12 cellular contexts compared by ENCODE assay signal in the genomic region with DNA sequence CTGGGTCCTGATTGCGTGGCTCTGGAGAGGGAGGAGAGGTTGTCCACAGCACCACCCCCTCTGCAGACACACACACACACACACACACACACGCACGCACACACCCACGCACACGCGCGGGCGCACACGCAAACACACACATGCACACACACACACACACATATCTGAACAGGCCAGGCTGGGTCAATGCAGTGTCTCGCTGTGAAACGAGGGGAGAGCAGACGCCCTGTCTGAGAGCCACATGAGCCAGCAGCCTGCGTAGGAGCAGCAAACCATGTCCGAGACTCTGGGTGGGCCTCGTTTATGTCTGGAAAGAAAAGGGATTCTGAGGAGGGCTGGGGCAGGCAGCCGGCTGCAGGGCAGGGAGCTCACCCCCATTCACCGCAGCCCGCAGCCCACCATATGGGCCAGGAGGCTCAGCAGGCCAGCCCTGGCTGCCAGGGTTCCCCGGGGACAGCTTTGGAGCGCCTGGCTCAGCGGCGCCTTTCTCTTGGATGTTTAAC.
DNase-seq lines count a peak whose midpoint lies in the region; ATAC-seq, FAIRE-seq and TF ChIP-seq lines count a peak whose summit lies in the region.
"Had no signal": no experiment of that assay in that cellular context is flagged by ENCODE, and none has a peak within 500 bp of the region (broad histone marks: within the 10 kb centered on the region; RNA-seq: fewer than 3 reads in every experiment).

No MANE protein-coding gene starts in this region.

- no peaks in the 10 kb centered on the region for H3K79me1 ChIP-seq in H1 (ENCODE audit: low read depth, low read length)

- H3K36me3 ChIP-seq in H1 (ENCODE audit: control insufficient read depth in 2 of 4, insufficient read depth in 4 of 4, low read length in 3 of 4) (no peaks in the 10 kb centered on the region), aorta (ENCODE audit: control insufficient read depth in 1 of 2, insufficient read depth in 2 of 2, low read length in 1 of 2) (no peaks in the 10 kb centered on the region)

- H3K18ac ChIP-seq in H1 (ENCODE audit: extremely low read depth, low read length) = no peak overlapping the region

- in situ Hi-C loops in ACHN (cut with HindIII; ENCODE audit: low pct_ligation_motif_present, low pct_unique_long_range_greater_than_20kb, low sequenced_read_pairs) = no loop called here

- peak overlapping the region; percentile 89; the same call in 1 of the 2 replicates for H2BK5ac ChIP-seq in H1 (ENCODE audit: low read depth, low read length)

- CTCF ChIA-PET in H1 (lab: Charles Lee; ENCODE audit: partially characterized antibody) = interaction anchor here (0.9 to 1.2 kb wide), 5 partner anchors 21 to 148 kb away, joined by 3 to 5 read pairs (median 4); no protein-coding TSS in a partner anchor

- TF ChIP-seq POLR2A in H1 (IDR thresholded peaks at IDR 0.05; ENCODE audit: control extremely low read depth in 1 of 2, low read depth in 2 of 2, low read length in 2 of 2) = no peak

- no peaks in the 10 kb centered on the region for H3K36me3 Mint-ChIP-seq in natural killer cell treated with Interleukin-12 subunit alpha and Interleukin-12 subunit beta and Interleukin-15 and Interleukin-18, amount 100 ng/mL, for 72 hours

- intact Hi-C loops in Right ventricle myocardium inferior (cut with DNase I) (no loop called here), cardiac septum (cut with DNase I) (loop anchor here (2.0 kb wide), 1 partner anchor 34 kb away; no protein-coding TSS in a partner anchor), aorta (cut with DNase I) (no loop called here)

- no peaks in the 10 kb centered on the region for H3K9me3 ChIP-seq in H1 (ENCODE audit: insufficient read depth in 2 of 2, low read depth in 1 of 2, low read length in 1 of 2)
- no peaks in the 10 kb centered on the region for H3K9me3 ChIP-seq in aorta (ENCODE audit: control insufficient read depth, low read length)

- H3K4me2 ChIP-seq in H1 (ENCODE audit: insufficient read depth in 1 of 2, low read depth in 2 of 2, low read length in 2 of 2) = no peak overlapping the region

- no peak overlapping the region for H3K14ac ChIP-seq in H1 (ENCODE audit: insufficient read length)

- H4K91ac ChIP-seq in H1 (replicated peaks; ENCODE audit: insufficient read length, low read length) = no peak overlapping the region

- H3K23me2 ChIP-seq in H1 (ENCODE audit: low read depth, low read length) = peaks cover 7% of the 10 kb centered on the region; the same call in 1 of the 2 replicates

- H3K4me3 Mint-ChIP-seq in natural killer cell treated with Interleukin-12 subunit alpha and Interleukin-12 subunit beta and Interleukin-15 and Interleukin-18, amount 100 ng/mL, for 72 hours = peak overlapping the region; percentile 73
- H3K4me3 Mint-ChIP-seq: activated CD4-positive, alpha-beta memory T cell treated with anti-CD3 and anti-CD28 coated beads, Interleukin-2, amount 10 ng/mL, durations not matched to agents 7 days and 5 days had no signal

- DNase-seq in Right ventricle myocardium inferior (ENCODE audit: missing footprints) = no peak
- DNase-seq in cardiac septum (ENCODE audit: low spot score) = no peak
- DNase-seq in H1 (ENCODE audit: low read depth in 1 of 2, low spot score in 2 of 2) = no peak
- DNase-seq in natural killer cell treated with Interleukin-12 subunit alpha and Interleukin-12 subunit beta and Interleukin-15 and Interleukin-18, amount 100 ng/mL, for 72 hours (ENCODE audit: low spot score) = no peak
- DNase-seq in aorta = peak; percentile 77 to 80
- DNase-seq in ACHN = no peak
- DNase-seq: activated CD4-positive, alpha-beta memory T cell treated with anti-CD3 and anti-CD28 coated beads, Interleukin-2, amount 10 ng/mL, durations not matched to agents 7 days and 5 days; activated naive CD4-positive, alpha-beta T cell treated with Interleukin-2 at 50 U/mL for 16 hours; NCI-H2029 treated with DMSO at 0.1 percent for 48 hours; T-helper 9 cell had no signal

- H3K27ac ChIP-seq in H1 (ENCODE audit: low read depth, low read length) (no peak overlapping the region), aorta (ENCODE audit: low read depth in 1 of 2, low read length in 2 of 2) (no peak overlapping the region)

- no peak for TF ChIP-seq EP300 in H1 (IDR thresholded peaks at IDR 0.05; ENCODE audit: borderline replicate concordance in 1 of 2, low read depth in 2 of 2, low read length in 2 of 2)

- no peaks in the 10 kb centered on the region for H3K79me2 ChIP-seq in H1 (ENCODE audit: control insufficient read depth in 1 of 2, insufficient read depth in 2 of 2, low read length in 2 of 2)

- no peaks in the 10 kb centered on the region for H4K20me1 ChIP-seq in H1 (replicated peaks in 1 of 2; ENCODE audit: control insufficient read depth in 1 of 2, insufficient read depth in 2 of 2, low read length in 2 of 2)

- 89% methylated on average over 22 of the region's 22 CpGs; no CpG with 5 or more reads in 1 of the 2 experiments for WGBS in H1 (ENCODE audit: extremely low coverage in 1 of 2, insufficient coverage in 1 of 2, insufficient read length in 1 of 2, insufficient replicate concordance in 2 of 2, low coverage in 1 of 2, low lambda C conversion rate in 2 of 2, missing lambda C conversion rate in 1 of 2), 2 experiments
- WGBS in aorta, 2 donors = 25% methylated on average over 22 of the region's 22 CpGs

- H3K56ac ChIP-seq in H1 (replicated peaks; ENCODE audit: insufficient read length, low read depth, low read length) = no peak overlapping the region

- FAIRE-seq in H1 (lab: Jason Lieb, UNC) = no peak

- H3K9ac ChIP-seq in H1 (replicated peaks in 1 of 4; ENCODE audit: extremely low read depth in 1 of 4, low read depth in 3 of 4, low read length in 3 of 4) = no peak overlapping the region

- no peak overlapping the region for H2AFZ ChIP-seq in H1 (ENCODE audit: low read length)

- H2BK20ac ChIP-seq in H1 (ENCODE audit: low read length) = peak overlapping the region; percentile 62

- no peak overlapping the region for H4K8ac ChIP-seq in H1 (ENCODE audit: extremely low read depth, insufficient read depth, low read length)

- peaks cover 0 to 6% of the 10 kb centered on the region in 2 donors for H3K27me3 Mint-ChIP-seq in natural killer cell treated with Interleukin-12 subunit alpha and Interleukin-12 subunit beta and Interleukin-15 and Interleukin-18, amount 100 ng/mL, for 72 hours

- no peak overlapping the region for H4K5ac ChIP-seq in H1 (ENCODE audit: insufficient read length, low read depth, low read length)

- peaks cover 4% of the 10 kb centered on the region for H3K9me3 Mint-ChIP-seq in natural killer cell treated with Interleukin-12 subunit alpha and Interleukin-12 subunit beta and Interleukin-15 and Interleukin-18, amount 100 ng/mL, for 72 hours
- H3K9me3 Mint-ChIP-seq: activated CD4-positive, alpha-beta memory T cell treated with anti-CD3 and anti-CD28 coated beads, Interleukin-2, amount 10 ng/mL, durations not matched to agents 7 days and 5 days had no signal

- H3K27me3 ChIP-seq in H1 (replicated peaks in 1 of 4; ENCODE audit: control insufficient read depth in 3 of 4, extremely low read depth in 1 of 4, insufficient read depth in 3 of 4, low read length in 3 of 4) = 0 out of 7 replicates have a peak, but pooled peaks cover 0 to 2% (median 0%) of the 10 kb centered on the region in 4 experiments
- no peaks in the 10 kb centered on the region for H3K27me3 ChIP-seq in aorta (ENCODE audit: control insufficient read depth in 1 of 2, insufficient read depth in 2 of 2, low read length in 1 of 2)

- peak overlapping the region; percentile 85; the same call in 1 of the 2 replicates for H2BK12ac ChIP-seq in H1 (ENCODE audit: low read depth, low read length)

- 0 out of 2 replicates have a peak overlapping the region, but pooled peaks have one; percentile 89 for H2AK5ac ChIP-seq in H1 (ENCODE audit: low read depth, low read length)

- H3K4me1 ChIP-seq in H1 (replicated peaks in 1 of 4; ENCODE audit: control insufficient read depth in 3 of 4, insufficient read depth in 4 of 4, low read length in 3 of 4) (peaks cover 0 to 7% (median 0%) of the 10 kb centered on the region in 4 experiments; a peak in 4 of 7 replicates), aorta (ENCODE audit: control insufficient read depth in 1 of 2, insufficient read depth in 2 of 2, low read length in 2 of 2) (no peaks in the 10 kb centered on the region)

- H3K4me1 Mint-ChIP-seq in natural killer cell treated with Interleukin-12 subunit alpha and Interleukin-12 subunit beta and Interleukin-15 and Interleukin-18, amount 100 ng/mL, for 72 hours (ENCODE audit: low read depth in 2 of 2) = peaks cover 51 to 56% of the 10 kb centered on the region in 2 donors

- TF ChIP-seq CTCF in H1 (IDR thresholded peaks at IDR 0.05; ENCODE audit: control extremely low read depth in 1 of 3, insufficient read depth in 1 of 3, low read depth in 1 of 3, low read length in 3 of 3) = no peak

- H3K4ac ChIP-seq in H1 (replicated peaks; ENCODE audit: insufficient read length, low read depth, low read length) = peak overlapping the region; percentile 94

- no peak for TF ChIP-seq RAD21 in H1 (IDR thresholded peaks at IDR 0.05 in 1 of 2, conservative IDR thresholded peaks at IDR 0.05 in 1 of 2; ENCODE audit: low read depth in 2 of 2, low read length in 2 of 2)

- H3K4me3 ChIP-seq in H1 (ENCODE audit: extremely low read depth in 1 of 4, insufficient read depth in 2 of 4, low read depth in 3 of 4, low read length in 4 of 4) (no peak overlapping the region), aorta (ENCODE audit: low read length in 2 of 2) (no peak overlapping the region)

- peak; percentile 38 for ATAC-seq in Right ventricle myocardium inferior
- ATAC-seq in natural killer cell treated with Interleukin-12 subunit alpha and Interleukin-12 subunit beta and Interleukin-15 and Interleukin-18, amount 100 ng/mL, for 72 hours = no peak
- ATAC-seq in aorta (ENCODE audit: low FRiP score) = peak; percentile 30
- no peak for ATAC-seq in GM21423 (IDR thresholded peaks at IDR 0.05; ENCODE audit: unreplicated experiment)
- no peak for ATAC-seq in HG02852 (IDR thresholded peaks at IDR 0.05; ENCODE audit: unreplicated experiment)

- POLR2A ChIA-PET in H1 (lab: Charles Lee; ENCODE audit: partially characterized antibody) = no interaction called here

- H3K23ac ChIP-seq in H1 (ENCODE audit: insufficient read length) = no peak overlapping the region

- H3K27ac Mint-ChIP-seq in natural killer cell treated with Interleukin-12 subunit alpha and Interleukin-12 subunit beta and Interleukin-15 and Interleukin-18, amount 100 ng/mL, for 72 hours = peak overlapping the region in 1 of 2 donors; percentile 4
- H3K27ac Mint-ChIP-seq: activated CD4-positive, alpha-beta memory T cell treated with anti-CD3 and anti-CD28 coated beads, Interleukin-2, amount 10 ng/mL, durations not matched to agents 7 days and 5 days had no signal

- peak overlapping the region; percentile 76; the same call in 1 of the 2 replicates for H2BK15ac ChIP-seq in H1 (ENCODE audit: low read length)

- no peak overlapping the region for H2BK120ac ChIP-seq in H1 (replicated peaks; ENCODE audit: low read depth, low read length)

TF ChIP-seq in H1, 55 proteins besides CTCF, POLR2A, EP300 and RAD21 (continues in another document):
- TF ChIP-seq POU5F1 (IDR thresholded peaks at IDR 0.05; ENCODE audit: low read depth, low read length) = no peak
- no peak for TF ChIP-seq RXRA (IDR thresholded peaks at IDR 0.05; ENCODE audit: insufficient read depth, low read depth, low read length)
- TF ChIP-seq EZH2 (IDR thresholded peaks at IDR 0.05; ENCODE audit: low read depth, low read length, severe bottlenecking) = no peak

Comparison
In these comparisons a context has a peak if more than half of its experiments do, and no peak if none do; other contexts are left out.
1. ATAC-seq: peak in Right ventricle myocardium inferior (single experiment) and aorta (single experiment); none in natural killer cell treated with Interleukin-12 subunit alpha and Interleukin-12 subunit beta and Interleukin-15 and Interleukin-18, amount 100 ng/mL, for 72 hours (0 of 2), GM21423 (single experiment) and HG02852 (single experiment).
2. DNase-seq: peak in aorta (2 of 2); none in Right ventricle myocardium inferior (single experiment), cardiac septum (single experiment), H1 (0 of 2), natural killer cell treated with Interleukin-12 subunit alpha and Interleukin-12 subunit beta and Interleukin-15 and Interleukin-18, amount 100 ng/mL, for 72 hours (single experiment) and ACHN (single experiment).